In genomic region chr10:70265032-70265689, GRCh38 we compare ENCODE assay signal across 1 cellular context.
TF ChIP-seq lines count a peak whose summit lies in the region.

No MANE protein-coding gene starts in this region.

TF ChIP-seq in GM23338, 12 proteins besides CTCF, POLR2A, EP300 and RAD21 (continued from another document):
- TF ChIP-seq REST (IDR thresholded peaks at IDR 0.05; ENCODE audit: unreplicated experiment) = no peak
- no peak for TF ChIP-seq ZNF114 (CRISPR knock-in tag; IDR thresholded peaks at IDR 0.05)
- TF ChIP-seq CREB1 (CRISPR knock-in tag; IDR thresholded peaks at IDR 0.05; ENCODE audit: low read depth) = no peak
